Comparison of ENCODE assay signal across 8 cellular contexts in the genomic region with DNA sequence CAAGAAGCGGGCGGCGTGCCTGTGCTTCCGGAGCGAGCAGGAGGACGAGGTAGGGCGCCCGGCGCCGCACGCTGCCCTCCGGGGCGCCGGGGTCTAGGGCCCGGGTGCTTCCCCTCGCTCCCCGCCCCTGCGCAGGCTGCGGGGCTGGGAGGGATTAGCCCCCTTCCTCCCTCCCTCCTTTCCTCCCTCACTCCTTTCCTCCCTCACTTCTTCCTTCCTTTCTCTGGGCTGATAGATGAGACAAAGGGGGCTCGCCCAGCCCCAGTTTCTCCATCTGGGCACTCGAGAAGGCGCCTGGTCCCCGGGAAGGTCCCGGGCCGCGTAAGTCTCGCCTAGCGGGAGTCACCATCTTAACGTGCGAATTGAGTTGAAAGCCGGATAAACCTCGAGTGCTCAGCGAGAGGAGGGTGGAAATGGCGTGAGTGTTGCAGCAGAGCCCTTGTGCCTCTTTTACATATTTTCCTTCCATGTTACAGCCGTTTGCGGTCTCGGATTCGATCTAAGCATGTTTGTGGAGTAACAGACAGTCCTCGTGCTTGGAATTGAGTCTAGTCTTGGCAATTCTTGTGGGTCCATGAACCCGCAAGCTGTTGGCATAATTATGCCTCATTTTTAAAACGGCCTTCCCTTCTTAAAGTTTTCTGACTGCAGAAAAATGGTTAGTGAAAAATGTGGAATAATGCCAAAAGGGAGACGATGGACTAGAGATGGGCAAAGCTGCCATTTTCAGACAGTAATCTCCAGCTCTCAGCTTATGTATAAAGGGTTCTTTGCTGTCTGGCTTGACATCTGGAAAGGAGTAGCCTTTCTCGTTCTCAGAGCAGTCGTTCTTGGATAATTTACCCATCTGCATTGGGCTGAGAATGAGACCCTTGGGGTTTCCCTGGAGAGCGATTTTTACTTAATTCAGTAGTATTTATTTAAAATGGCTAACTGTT. TPM values are rescaled to one million over a fixed set of nuclear protein-coding genes. Genes with fewer than 3 reads are reported as not detected.
DNase-seq lines count a peak whose midpoint lies in the region; ATAC-seq and TF ChIP-seq lines count a peak whose summit lies in the region.

No MANE protein-coding gene starts in this region.

- H3K4me1 ChIP-seq in aorta (ENCODE audit: control insufficient read depth in 1 of 2, insufficient read depth in 2 of 2, low read length in 2 of 2) = peaks cover 0 to 4% of the 10 kb centered on the region in 2 donors

- no peaks in the 10 kb centered on the region for H3K9me3 Mint-ChIP-seq in activated naive CD8-positive, alpha-beta T cell (ENCODE audit: low read depth)

- peaks cover 50% of the 10 kb centered on the region for H3K4me1 Mint-ChIP-seq in activated naive CD8-positive, alpha-beta T cell (ENCODE audit: low read depth)

- H3K36me3 Mint-ChIP-seq in activated naive CD8-positive, alpha-beta T cell = peaks cover 5% of the 10 kb centered on the region

- H3K27me3 Mint-ChIP-seq in activated naive CD8-positive, alpha-beta T cell = no peaks in the 10 kb centered on the region

- DNase-seq in EL (peak; percentile 73), KG1 (lab: John Stamatoyannopoulos, UW) (peak; percentile 63), left ventricle myocardium superior (peak; percentile 56), renal cortical epithelial cell (ENCODE audit: low read depth) (peak; percentile 41), aorta (peak in 1 of 2 donors; percentile 63)

- H3K36me3 ChIP-seq in aorta (ENCODE audit: control insufficient read depth in 1 of 2, insufficient read depth in 2 of 2, low read length in 1 of 2) = no peaks in the 10 kb centered on the region

- peak overlapping the region; percentile 97 for H3K4me3 Mint-ChIP-seq in activated naive CD8-positive, alpha-beta T cell

- peak overlapping the region; percentile 100 for H3K4me3 ChIP-seq in aorta (ENCODE audit: low read length in 2 of 2)

- ATAC-seq in GM21717 (IDR thresholded peaks at IDR 0.05; ENCODE audit: unreplicated experiment) = peak; percentile 29
- ATAC-seq in SK-N-SH treated with all-trans-retinoic acid at 6 μM for 48 hours = peak; percentile 13
- no peak for ATAC-seq in left ventricle myocardium superior
- peak; percentile 31 for ATAC-seq in aorta (ENCODE audit: low FRiP score)

- H3K27me3 ChIP-seq in aorta (ENCODE audit: control insufficient read depth in 1 of 2, insufficient read depth in 2 of 2, low read length in 1 of 2) = no peaks in the 10 kb centered on the region

- intact Hi-C loops in left ventricle myocardium superior (cut with micrococcal nuclease) (no loop called here), aorta (cut with DNase I) (loop anchor here (5.0 to 10.0 kb wide), 2 partner anchors 76 to 194 kb away; no protein-coding TSS in a partner anchor)

- WGBS in aorta, 2 donors = 0% methylated on average over 27 to 45 of the region's 45 CpGs

- peak overlapping the region; percentile 91 to 100 for H3K27ac ChIP-seq in aorta (ENCODE audit: low read depth in 1 of 2, low read length in 2 of 2)

- no peaks in the 10 kb centered on the region for H3K9me3 ChIP-seq in aorta (ENCODE audit: control insufficient read depth, low read length)

- H3K27ac Mint-ChIP-seq in activated naive CD8-positive, alpha-beta T cell = peak overlapping the region; percentile 99

TF ChIP-seq in SK-N-SH treated with all-trans-retinoic acid at 6 μM for 48 hours, 23 proteins besides CTCF, POLR2A, EP300 and RAD21:
- TF ChIP-seq ZNF70 (CRISPR knock-in tag; IDR thresholded peaks at IDR 0.05) (no peak), GLIS3 (CRISPR knock-in tag; IDR thresholded peaks at IDR 0.05) (no peak), ZNF8 (CRISPR knock-in tag; IDR thresholded peaks at IDR 0.05) (no peak), TOX (CRISPR knock-in tag; IDR thresholded peaks at IDR 0.05; ENCODE audit: borderline replicate concordance) (no peak), ZFP30 (CRISPR knock-in tag; IDR thresholded peaks at IDR 0.05) (no peak), ISL1 (CRISPR knock-in tag; IDR thresholded peaks at IDR 0.05) (no peak), ZNF565 (CRISPR knock-in tag; conservative IDR thresholded peaks at IDR 0.05; ENCODE audit: low read depth) (no peak), BACH2 (CRISPR knock-in tag; IDR thresholded peaks at IDR 0.05; ENCODE audit: borderline replicate concordance) (no peak), ESRRG (CRISPR knock-in tag; IDR thresholded peaks at IDR 0.05) (no peak), OSR1 (CRISPR knock-in tag; IDR thresholded peaks at IDR 0.05) (no peak), ZC3H10 (CRISPR knock-in tag; IDR thresholded peaks at IDR 0.05) (no peak), SNAI2 (CRISPR knock-in tag; IDR thresholded peaks at IDR 0.05) (no peak), CSDC2 (CRISPR knock-in tag; IDR thresholded peaks at IDR 0.05) (no peak), TCF4 (CRISPR knock-in tag; IDR thresholded peaks at IDR 0.05; ENCODE audit: borderline replicate concordance) (no peak)
- TF ChIP-seq, protein P1, sequence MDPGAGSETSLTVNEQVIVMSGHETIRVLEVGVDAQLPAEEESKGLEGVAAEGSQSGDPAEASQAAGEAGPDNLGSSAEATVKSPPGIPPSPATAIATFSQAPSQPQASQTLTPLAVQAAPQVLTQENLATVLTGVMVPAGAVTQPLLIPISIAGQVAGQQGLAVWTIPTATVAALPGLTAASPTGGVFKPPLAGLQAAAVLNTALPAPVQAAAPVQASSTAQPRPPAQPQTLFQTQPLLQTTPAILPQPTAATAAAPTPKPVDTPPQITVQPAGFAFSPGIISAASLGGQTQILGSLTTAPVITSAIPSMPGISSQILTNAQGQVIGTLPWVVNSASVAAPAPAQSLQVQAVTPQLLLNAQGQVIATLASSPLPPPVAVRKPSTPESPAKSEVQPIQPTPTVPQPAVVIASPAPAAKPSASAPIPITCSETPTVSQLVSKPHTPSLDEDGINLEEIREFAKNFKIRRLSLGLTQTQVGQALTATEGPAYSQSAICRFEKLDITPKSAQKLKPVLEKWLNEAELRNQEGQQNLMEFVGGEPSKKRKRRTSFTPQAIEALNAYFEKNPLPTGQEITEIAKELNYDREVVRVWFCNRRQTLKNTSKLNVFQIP (CRISPR knock-in tag; IDR thresholded peaks at IDR 0.05; ENCODE audit: borderline replicate concordance, low read depth) = no peak
- TF ChIP-seq, protein P2, sequence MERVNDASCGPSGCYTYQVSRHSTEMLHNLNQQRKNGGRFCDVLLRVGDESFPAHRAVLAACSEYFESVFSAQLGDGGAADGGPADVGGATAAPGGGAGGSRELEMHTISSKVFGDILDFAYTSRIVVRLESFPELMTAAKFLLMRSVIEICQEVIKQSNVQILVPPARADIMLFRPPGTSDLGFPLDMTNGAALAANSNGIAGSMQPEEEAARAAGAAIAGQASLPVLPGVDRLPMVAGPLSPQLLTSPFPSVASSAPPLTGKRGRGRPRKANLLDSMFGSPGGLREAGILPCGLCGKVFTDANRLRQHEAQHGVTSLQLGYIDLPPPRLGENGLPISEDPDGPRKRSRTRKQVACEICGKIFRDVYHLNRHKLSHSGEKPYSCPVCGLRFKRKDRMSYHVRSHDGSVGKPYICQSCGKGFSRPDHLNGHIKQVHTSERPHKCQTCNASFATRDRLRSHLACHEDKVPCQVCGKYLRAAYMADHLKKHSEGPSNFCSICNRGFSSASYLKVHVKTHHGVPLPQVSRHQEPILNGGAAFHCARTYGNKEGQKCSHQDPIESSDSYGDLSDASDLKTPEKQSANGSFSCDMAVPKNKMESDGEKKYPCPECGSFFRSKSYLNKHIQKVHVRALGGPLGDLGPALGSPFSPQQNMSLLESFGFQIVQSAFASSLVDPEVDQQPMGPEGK (CRISPR knock-in tag; IDR thresholded peaks at IDR 0.05; ENCODE audit: borderline replicate concordance) = no peak
- TF ChIP-seq, protein P3, sequence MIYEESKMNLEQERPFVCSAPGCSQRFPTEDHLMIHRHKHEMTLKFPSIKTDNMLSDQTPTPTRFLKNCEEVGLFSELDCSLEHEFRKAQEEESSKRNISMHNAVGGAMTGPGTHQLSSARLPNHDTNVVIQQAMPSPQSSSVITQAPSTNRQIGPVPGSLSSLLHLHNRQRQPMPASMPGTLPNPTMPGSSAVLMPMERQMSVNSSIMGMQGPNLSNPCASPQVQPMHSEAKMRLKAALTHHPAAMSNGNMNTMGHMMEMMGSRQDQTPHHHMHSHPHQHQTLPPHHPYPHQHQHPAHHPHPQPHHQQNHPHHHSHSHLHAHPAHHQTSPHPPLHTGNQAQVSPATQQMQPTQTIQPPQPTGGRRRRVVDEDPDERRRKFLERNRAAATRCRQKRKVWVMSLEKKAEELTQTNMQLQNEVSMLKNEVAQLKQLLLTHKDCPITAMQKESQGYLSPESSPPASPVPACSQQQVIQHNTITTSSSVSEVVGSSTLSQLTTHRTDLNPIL (CRISPR knock-in tag; IDR thresholded peaks at IDR 0.05; ENCODE audit: low read depth) = no peak
- TF ChIP-seq, protein P4, sequence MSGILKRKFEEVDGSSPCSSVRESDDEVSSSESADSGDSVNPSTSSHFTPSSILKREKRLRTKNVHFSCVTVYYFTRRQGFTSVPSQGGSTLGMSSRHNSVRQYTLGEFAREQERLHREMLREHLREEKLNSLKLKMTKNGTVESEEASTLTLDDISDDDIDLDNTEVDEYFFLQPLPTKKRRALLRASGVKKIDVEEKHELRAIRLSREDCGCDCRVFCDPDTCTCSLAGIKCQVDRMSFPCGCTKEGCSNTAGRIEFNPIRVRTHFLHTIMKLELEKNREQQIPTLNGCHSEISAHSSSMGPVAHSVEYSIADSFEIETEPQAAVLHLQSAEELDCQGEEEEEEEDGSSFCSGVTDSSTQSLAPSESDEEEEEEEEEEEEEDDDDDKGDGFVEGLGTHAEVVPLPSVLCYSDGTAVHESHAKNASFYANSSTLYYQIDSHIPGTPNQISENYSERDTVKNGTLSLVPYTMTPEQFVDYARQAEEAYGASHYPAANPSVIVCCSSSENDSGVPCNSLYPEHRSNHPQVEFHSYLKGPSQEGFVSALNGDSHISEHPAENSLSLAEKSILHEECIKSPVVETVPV (CRISPR knock-in tag; IDR thresholded peaks at IDR 0.05) = no peak
TF ChIP-seq in SK-N-SH treated with all-trans-retinoic acid at 6 μM for 48 hours: peak in this region for 0.

RNA-seq across cellular contexts. Expression of a gene that starts 0.9 kb away (rescaled TPM):
- total RNA-seq in left ventricle myocardium superior = 410 TPM
- 35.2 and 35.8 TPM in 2 replicates for total RNA-seq in renal cortical epithelial cell
- 100 to 1,000 TPM in 1 of 2 donors, 10 to 100 TPM in 1; 52.5 to 101 TPM for total RNA-seq in aorta
- 10 to 100 TPM; 47.3 to 78.8 TPM for polyA plus RNA-seq in aorta
